10 cellular contexts compared by ENCODE assay signal in the genomic region with DNA sequence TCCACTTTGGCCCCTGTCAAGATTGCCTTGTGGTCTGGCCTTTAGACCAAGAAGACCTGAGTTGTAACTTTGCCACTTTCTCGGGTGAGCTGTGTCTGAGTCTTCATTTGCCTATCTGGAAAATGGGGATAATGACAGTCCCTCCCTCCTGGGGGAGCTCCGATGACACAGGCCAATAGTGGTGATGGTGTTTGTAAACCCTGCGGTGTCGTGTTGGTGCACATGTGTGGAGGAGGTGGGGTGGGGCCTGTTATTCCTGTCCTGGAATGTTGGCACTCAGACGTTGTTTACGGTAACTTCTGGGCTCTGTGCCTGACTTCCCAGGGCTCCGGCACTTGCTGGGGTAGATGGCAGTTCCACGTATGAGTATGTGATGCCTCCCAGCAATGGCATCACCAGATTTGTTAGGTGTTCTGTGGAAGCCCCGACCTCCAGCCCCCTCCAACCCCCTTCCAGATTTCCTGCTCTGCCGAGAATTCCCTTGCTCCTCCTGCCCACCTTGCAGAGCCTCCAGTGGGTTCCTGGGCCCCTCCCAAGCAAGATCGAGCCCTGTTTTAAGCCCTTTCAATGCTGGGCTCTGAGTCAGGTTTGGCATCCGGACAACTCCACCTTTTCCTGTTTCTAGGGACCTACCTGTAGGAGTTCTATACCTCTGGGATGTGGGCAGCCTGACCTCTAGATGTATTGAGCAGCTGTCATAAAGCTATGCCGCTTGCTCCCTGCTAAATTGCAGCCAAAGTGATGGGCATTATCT. TPM values are rescaled to one million over a fixed set of nuclear protein-coding genes. Genes with fewer than 3 reads are reported as not detected.
DNase-seq lines count a peak whose midpoint lies in the region; ATAC-seq, FAIRE-seq and TF ChIP-seq lines count a peak whose summit lies in the region.
"Had no signal": no experiment of that assay in that cellular context is flagged by ENCODE, and none has a peak within 500 bp of the region (broad histone marks: within the 10 kb centered on the region; RNA-seq: fewer than 3 reads in every experiment).

No MANE protein-coding gene starts in this region.

- no peaks in the 10 kb centered on the region for H3K9me3 ChIP-seq in thoracic aorta

- peak overlapping the region; percentile 22 for H3K4me3 ChIP-seq in bronchial epithelial cell (ENCODE audit: low read depth, low read length)
- peak overlapping the region; percentile 49 for H3K4me3 ChIP-seq in thoracic aorta

- TF ChIP-seq CTCF in bronchial epithelial cell (IDR thresholded peaks at IDR 0.05; ENCODE audit: insufficient read depth, low read length, severe bottlenecking): no peak
- TF ChIP-seq CTCF in thoracic aorta (IDR thresholded peaks at IDR 0.05): no peak

- H3K27me3 ChIP-seq in bronchial epithelial cell (ENCODE audit: control insufficient read depth, insufficient read depth, low read length) (no peaks in the 10 kb centered on the region), thoracic aorta (replicated peaks; ENCODE audit: insufficient read depth) (no peaks in the 10 kb centered on the region)

- H3K27me3 Mint-ChIP-seq in activated CD4-positive, alpha-beta T cell treated with anti-CD3 and anti-CD28 coated beads, Interleukin-2, amount 10 ng/mL, durations not matched to agents 7 days and 5 days: peaks cover 15% of the 10 kb centered on the region

- POLR2A ChIA-PET in activated CD4-positive, alpha-beta T cell treated with anti-CD3 and anti-CD28 coated beads, Interleukin-2, amount 10 ng/mL, durations not matched to agents 7 days and 5 days (lab: Charles Lee): no interaction called here

- FAIRE-seq in bronchial epithelial cell (lab: Jason Lieb, UNC): peak; percentile 93

- H3K36me3 ChIP-seq in bronchial epithelial cell (ENCODE audit: control insufficient read depth, insufficient read depth, low read length) (no peaks in the 10 kb centered on the region), thoracic aorta (no peaks in the 10 kb centered on the region)

- H3K27ac Mint-ChIP-seq in activated CD4-positive, alpha-beta T cell treated with anti-CD3 and anti-CD28 coated beads, Interleukin-2, amount 10 ng/mL, durations not matched to agents 7 days and 5 days: no peak overlapping the region
- H3K27ac Mint-ChIP-seq: activated naive CD4-positive, alpha-beta T cell treated with anti-CD3 and anti-CD28 coated beads, Interleukin-2, amount 50 U/mL, for 24 hours had no signal

- H3K27ac ChIP-seq in thoracic aorta: peak overlapping the region; percentile 59 to 64
- H3K27ac ChIP-seq: HL-60 had no signal

- DNase-seq in HT1080 (ENCODE audit: low read depth) (peak; percentile 92), bronchial epithelial cell (ENCODE audit: low read depth) (peak; percentile 97), kidney glomerular epithelial cell (lab: John Stamatoyannopoulos, UW) (peak; percentile 50), thoracic aorta (ENCODE audit: low spot score) (peak; percentile 74), NCI-H526 treated with DMSO at 0.1 percent for 48 hours (lab: John Stamatoyannopoulos, UW) (no peak), NCI-H524 treated with DMSO at 0.1 percent for 48 hours (lab: John Stamatoyannopoulos, UW) (no peak)
- DNase-seq in activated CD4-positive, alpha-beta T cell treated with anti-CD3 and anti-CD28 coated beads, Interleukin-2, amount 10 ng/mL, durations not matched to agents 7 days and 5 days: no peak

- no peaks in the 10 kb centered on the region for H3K9me3 Mint-ChIP-seq in activated CD4-positive, alpha-beta T cell treated with anti-CD3 and anti-CD28 coated beads, Interleukin-2, amount 10 ng/mL, durations not matched to agents 7 days and 5 days
- H3K9me3 Mint-ChIP-seq: activated naive CD4-positive, alpha-beta T cell treated with anti-CD3 and anti-CD28 coated beads, Interleukin-2, amount 50 U/mL, for 24 hours had no signal

- CTCF ChIA-PET in activated CD4-positive, alpha-beta T cell treated with anti-CD3 and anti-CD28 coated beads, Interleukin-2, amount 10 ng/mL, durations not matched to agents 7 days and 5 days (lab: Charles Lee): no interaction called here

- no peaks in the 10 kb centered on the region for H3K36me3 Mint-ChIP-seq in activated CD4-positive, alpha-beta T cell treated with anti-CD3 and anti-CD28 coated beads, Interleukin-2, amount 10 ng/mL, durations not matched to agents 7 days and 5 days (ENCODE audit: low read depth)
- H3K36me3 Mint-ChIP-seq: activated naive CD4-positive, alpha-beta T cell treated with anti-CD3 and anti-CD28 coated beads, Interleukin-2, amount 50 U/mL, for 24 hours had no signal

- H3K4me3 Mint-ChIP-seq in activated CD4-positive, alpha-beta T cell treated with anti-CD3 and anti-CD28 coated beads, Interleukin-2, amount 10 ng/mL, durations not matched to agents 7 days and 5 days: no peak overlapping the region
- H3K4me3 Mint-ChIP-seq: activated naive CD4-positive, alpha-beta T cell treated with anti-CD3 and anti-CD28 coated beads, Interleukin-2, amount 50 U/mL, for 24 hours had no signal

- H3K4me1 ChIP-seq in thoracic aorta (ENCODE audit: control insufficient read depth in 1 of 2, low read depth in 2 of 2): peaks cover 25 to 58% of the 10 kb centered on the region in 2 donors

- no peaks in the 10 kb centered on the region for H3K4me1 Mint-ChIP-seq in activated CD4-positive, alpha-beta T cell treated with anti-CD3 and anti-CD28 coated beads, Interleukin-2, amount 10 ng/mL, durations not matched to agents 7 days and 5 days
- H3K4me1 Mint-ChIP-seq: activated naive CD4-positive, alpha-beta T cell treated with anti-CD3 and anti-CD28 coated beads, Interleukin-2, amount 50 U/mL, for 24 hours had no signal

- ATAC-seq in thoracic aorta (ENCODE audit: insufficient number of reproducible peaks, low FRiP score, low read depth) (peak; percentile 92), HG03342 (IDR thresholded peaks at IDR 0.05; ENCODE audit: unreplicated experiment) (no peak)

RNA-seq across cellular contexts. Expression of a gene that starts 31.4 kb away (rescaled TPM):
- total RNA-seq in HT1080 (2014; rRNA removed; shearing (Covaris generic)): 16.1 and 16.7 TPM in 2 replicates
- polyA plus RNA-seq in HT1080 (2015; cell fraction: cytosol; rRNA removed): 11.4 and 12.4 TPM in 2 replicates
- 16.2 and 22.3 TPM in 2 replicates for polyA plus RNA-seq in HT1080 (2015; cell fraction: nucleus; rRNA removed)
- total RNA-seq in bronchial epithelial cell (2.6 and 3.7 TPM in 2 replicates), thoracic aorta (10 to 100 TPM; 17.7 to 48.3 TPM)
- under 1 TPM; 0.25 to 0.27 TPM for total RNA-seq in activated CD4-positive, alpha-beta T cell treated with anti-CD3 and anti-CD28 coated beads, Interleukin-2, amount 10 ng/mL, durations not matched to agents 7 days and 5 days

Comparison
In these comparisons a context has a peak if more than half of its experiments do, and no peak if none do; other contexts are left out.
1. DNase-seq: peak in HT1080 (single experiment), bronchial epithelial cell (single experiment), kidney glomerular epithelial cell (single experiment) and thoracic aorta (single experiment); none in activated CD4-positive, alpha-beta T cell treated with anti-CD3 and anti-CD28 coated beads, Interleukin-2, amount 10 ng/mL, durations not matched to agents 7 days and 5 days (single experiment), NCI-H526 treated with DMSO at 0.1 percent for 48 hours (single experiment) and NCI-H524 treated with DMSO at 0.1 percent for 48 hours (single experiment).